Comparison of ENCODE assay signal across 16 cellular contexts in genomic region chr4:111873801-111874200, GRCh38.
DNase-seq lines count a peak whose midpoint lies in the region; ATAC-seq and TF ChIP-seq lines count a peak whose summit lies in the region.
"Had no signal": no experiment of that assay in that cellular context is flagged by ENCODE, and none has a peak within 500 bp of the region (broad histone marks: within the 10 kb centered on the region; RNA-seq: fewer than 3 reads in every experiment).

No MANE protein-coding gene starts in this region.

- ATAC-seq in GM18867 (IDR thresholded peaks at IDR 0.05; ENCODE audit: unreplicated experiment) (peak; percentile 77), HG03439 (IDR thresholded peaks at IDR 0.05; ENCODE audit: unreplicated experiment) (no peak), GM21737 (IDR thresholded peaks at IDR 0.05; ENCODE audit: unreplicated experiment) (no peak)
- ATAC-seq: K562 had no signal

- H3K27ac ChIP-seq in hepatocyte: no peak overlapping the region
- H3K27ac ChIP-seq: BLaER1 had no signal

- peak; percentile 29 for DNase-seq in NOMO-1 treated with DMSO at 0.1 percent for 48 hours (lab: John Stamatoyannopoulos, UW; ENCODE audit: unreplicated experiment)
- no peak for DNase-seq in hepatocyte (ENCODE audit: low spot score)
- no peak for DNase-seq in activated T-cell treated with anti-CD3 and anti-CD28 coated beads for 4 hours
- DNase-seq: 8988T; AML-193; CD4-positive, CD25-positive, alpha-beta regulatory T cell; DMS53; GF-D8; GOT3 had no signal

- no peak overlapping the region for H3K9ac ChIP-seq in Loucy (ENCODE audit: low read depth, low read length, poor library complexity, severe bottlenecking)
- H3K9ac ChIP-seq: BLaER1 had no signal

- H3K4me2 ChIP-seq in Loucy (ENCODE audit: low read depth, low read length, poor library complexity, severe bottlenecking): no peak overlapping the region
- peak overlapping the region; percentile 6 for H3K4me2 ChIP-seq in hepatocyte
- H3K4me2 ChIP-seq: BLaER1 had no signal

- H3K79me2 ChIP-seq in Loucy (ENCODE audit: insufficient read depth, low read length): no peaks in the 10 kb centered on the region
- no peaks in the 10 kb centered on the region for H3K79me2 ChIP-seq in hepatocyte

- no peaks in the 10 kb centered on the region for H3F3A ChIP-seq in Loucy (ENCODE audit: low read depth)

- H2AFZ ChIP-seq in Loucy (ENCODE audit: low read length) (0 out of 2 replicates have a peak overlapping the region, but pooled peaks have one; percentile 48), hepatocyte (no peak overlapping the region)

- H3K4me3 ChIP-seq in Loucy (ENCODE audit: low read length, poor library complexity, severe bottlenecking): no peak overlapping the region
- no peak overlapping the region for H3K4me3 ChIP-seq in hepatocyte
- H3K4me3 ChIP-seq: BLaER1, HAP-1, K562 had no signal

- H3K9me2 ChIP-seq in Loucy (replicated peaks; ENCODE audit: low read depth, low read length) (no peaks in the 10 kb centered on the region), hepatocyte (replicated peaks; ENCODE audit: insufficient read depth) (no peaks in the 10 kb centered on the region)

- TF ChIP-seq CTCF in Loucy (conservative IDR thresholded peaks at IDR 0.05; ENCODE audit: low read length) (no peak), hepatocyte (IDR thresholded peaks at IDR 0.05; ENCODE audit: poor library complexity) (no peak)

- H3K9me3 ChIP-seq in Loucy (ENCODE audit: insufficient read depth, low read depth, low read length): no peaks in the 10 kb centered on the region
- no peaks in the 10 kb centered on the region for H3K9me3 ChIP-seq in hepatocyte (ENCODE audit: low read depth)
- H3K9me3 ChIP-seq: BLaER1, HAP-1 had no signal

- H3K27me3 ChIP-seq in Loucy (ENCODE audit: insufficient read depth, low read length, poor library complexity, severe bottlenecking) (no peaks in the 10 kb centered on the region), hepatocyte (no peaks in the 10 kb centered on the region)
- H3K27me3 ChIP-seq: BLaER1 had no signal

- H3K36me3 ChIP-seq in Loucy (ENCODE audit: insufficient read depth, low read length): no peaks in the 10 kb centered on the region
- H3K36me3 ChIP-seq in hepatocyte (replicated peaks; ENCODE audit: insufficient read depth, low read depth): no peaks in the 10 kb centered on the region
- H3K36me3 ChIP-seq: BLaER1, HAP-1 had no signal

- 20% methylated on average over 4 of the region's 4 CpGs for WGBS in hepatocyte (ENCODE audit: low lambda C conversion rate, missing lambda C conversion rate)

- no peaks in the 10 kb centered on the region for H4K20me1 ChIP-seq in Loucy (ENCODE audit: insufficient read depth, low read length, poor library complexity, severe bottlenecking)
- H4K20me1 ChIP-seq in hepatocyte (ENCODE audit: insufficient read depth, poor library complexity, severe bottlenecking): no peaks in the 10 kb centered on the region
- H4K20me1 ChIP-seq: BLaER1 had no signal

- H3K4me1 ChIP-seq in Loucy (ENCODE audit: insufficient read depth, low read length, poor library complexity, severe bottlenecking) (no peaks in the 10 kb centered on the region), hepatocyte (ENCODE audit: insufficient read depth) (no peaks in the 10 kb centered on the region)
- H3K4me1 ChIP-seq: BLaER1 had no signal
